ENCODE assay signal across 8 cellular contexts in genomic region chr1:159945483-159946241, GRCh38. TPM values are rescaled to one million over a fixed set of nuclear protein-coding genes. Genes with fewer than 3 reads are reported as not detected.
DNase-seq lines count a peak whose midpoint lies in the region; ATAC-seq and TF ChIP-seq lines count a peak whose summit lies in the region.

TSS of gene IGSF9 (minus strand) at chr1:159945613. CDS start at chr1:159943454, 2,159 bp downstream.

- no peaks in the 10 kb centered on the region for H3K36me3 Mint-ChIP-seq in WTC11

- H3K4me1 Mint-ChIP-seq in WTC11 = peaks cover 43% of the 10 kb centered on the region

- no peaks in the 10 kb centered on the region for H3K36me3 ChIP-seq in ACC112 (ENCODE audit: insufficient read depth, low read length)
- H3K36me3 ChIP-seq in Karpas-422 (ENCODE audit: insufficient read depth, low read length) = no peaks in the 10 kb centered on the region

- H3K4me1 ChIP-seq in ACC112 (ENCODE audit: control insufficient read depth, insufficient read depth, low read length, unreplicated experiment) (no peaks in the 10 kb centered on the region), Karpas-422 (ENCODE audit: low read length) (no peaks in the 10 kb centered on the region)

- H3K9ac ChIP-seq in Karpas-422 (ENCODE audit: low read length) = no peak within 1 kb of the TSS

- H4K20me1 ChIP-seq in Karpas-422 (ENCODE audit: insufficient read depth, low read depth, low read length) = no peaks in the 10 kb centered on the region

- no peaks in the 10 kb centered on the region for H3K9me3 Mint-ChIP-seq in WTC11

- H3K27ac ChIP-seq in ACC112 (ENCODE audit: low read depth, low read length) = no peak within 1 kb of the TSS
- H3K27ac ChIP-seq in Karpas-422 (ENCODE audit: low read length) = no peak within 1 kb of the TSS

- no peaks in the 10 kb centered on the region for H3K9me3 ChIP-seq in Karpas-422 (ENCODE audit: low read length)

- peak; percentile 90 for ATAC-seq in WTC11

- H3K27me3 ChIP-seq in ACC112 (ENCODE audit: insufficient read depth, low read length) (peaks cover 37% of the 10 kb centered on the region), Karpas-422 (ENCODE audit: low read length) (no peaks in the 10 kb centered on the region)

- H3K27ac Mint-ChIP-seq in WTC11 = peak within 1 kb of the TSS; percentile 86

- CTCF ChIA-PET in WTC11 (lab: Charles Lee) = interaction anchor here (0.6 to 5.8 kb wide), 25 partner anchors 9 to 170 kb away, joined by 3 to 100 read pairs (median 4); partner anchors contain the start of genes ATP1A2, KCNJ9 and TAGLN2

- peak within 1 kb of the TSS; percentile 89 for H3K4me3 Mint-ChIP-seq in WTC11

- peak within 1 kb of the TSS; percentile 63 for H2AFZ ChIP-seq in ACC112 (ENCODE audit: low read length, unreplicated experiment)
- no peak within 1 kb of the TSS for H2AFZ ChIP-seq in Karpas-422 (ENCODE audit: low read length)

- POLR2A ChIA-PET in WTC11 (lab: Charles Lee) = interaction anchor here (0.6 to 2.9 kb wide), 7 partner anchors 8 to 62 kb away, joined by 3 to 8 read pairs (median 3); partner anchors contain the start of gene SLAMF9

- no peaks in the 10 kb centered on the region for H3K79me2 ChIP-seq in ACC112 (ENCODE audit: control insufficient read depth, insufficient read depth, low read length, unreplicated experiment)
- H3K79me2 ChIP-seq in Karpas-422 (ENCODE audit: low read length) = no peaks in the 10 kb centered on the region

- no peaks in the 10 kb centered on the region; the same call in 1 of the 2 replicates for H3K27me3 Mint-ChIP-seq in WTC11 (ENCODE audit: low read depth)

- H3K4me3 ChIP-seq in ACC112 (ENCODE audit: low read depth, low read length) (peak within 1 kb of the TSS; percentile 73), cardiac fibroblast (replicated peaks in 1 of 2; ENCODE audit: low read depth in 2 of 2, low read length in 2 of 2) (peak within 1 kb of the TSS; percentile 20 to 42), Karpas-422 (ENCODE audit: low read length) (no peak within 1 kb of the TSS)

- H3K4me2 ChIP-seq in Karpas-422 (ENCODE audit: low read depth, low read length, poor library complexity, severe bottlenecking) = no peak within 1 kb of the TSS

- TF ChIP-seq CTCF in GM20000 (IDR thresholded peaks at IDR 0.05; ENCODE audit: extremely low read depth, missing control alignments) (no peak), WTC11 (IDR thresholded peaks at IDR 0.05) (0 out of 2 replicates have a peak, but pooled peaks have one; percentile 24), cardiac fibroblast (IDR thresholded peaks at IDR 0.05; ENCODE audit: low read depth, low read length) (no peak)

- peak; percentile 66 for DNase-seq in GM20000 (ENCODE audit: low spot score)
- peak; percentile 95 to 96 for DNase-seq in NCI-H1930 (lab: John Stamatoyannopoulos, UW)
- DNase-seq in WTC11 (ENCODE audit: low spot score) = peak; percentile 98
- DNase-seq in cardiac fibroblast (ENCODE audit: low read depth in 2 of 2) = peak; percentile 38 to 83
- DNase-seq in iris pigment epithelial cell (ENCODE audit: low read depth) = peak; percentile 59
- DNase-seq in stimulated activated CD4-positive, alpha-beta T cell treated with anti-CD3 and anti-CD28 coated beads, Interleukin-12 subunit alpha, Interleukin-12 subunit beta, amount 100 ng/mL, for 24 hours (ENCODE audit: low read depth in 2 of 2) = peak; percentile 54 to 56
- DNase-seq in Karpas-422 = no peak

- H3K9me2 ChIP-seq in Karpas-422 (replicated peaks; ENCODE audit: insufficient read depth, low read length) = no peaks in the 10 kb centered on the region

TF ChIP-seq in WTC11, 78 proteins besides CTCF, POLR2A, EP300 and RAD21 (continues in another document):
- TF ChIP-seq NR2C2 (CRISPR knock-in tag; IDR thresholded peaks at IDR 0.05) (no peak), RORB (CRISPR knock-in tag; IDR thresholded peaks at IDR 0.05) (no peak), ZNF219 (CRISPR knock-in tag; IDR thresholded peaks at IDR 0.05; ENCODE audit: borderline replicate concordance) (no peak), PREB (CRISPR knock-in tag; IDR thresholded peaks at IDR 0.05; ENCODE audit: borderline replicate concordance) (no peak), ARID4B (CRISPR knock-in tag; IDR thresholded peaks at IDR 0.05; ENCODE audit: borderline replicate concordance) (peak; percentile 57; the same call in 1 of the 2 replicates), SOX15 (CRISPR knock-in tag; IDR thresholded peaks at IDR 0.05) (no peak), USF1 (CRISPR knock-in tag; IDR thresholded peaks at IDR 0.05) (peak; percentile 78), SP1 (CRISPR knock-in tag; conservative IDR thresholded peaks at IDR 0.05) (peak; percentile 97), STAT6 (CRISPR knock-in tag; conservative IDR thresholded peaks at IDR 0.05; ENCODE audit: low read depth) (no peak)

RNA-seq across cellular contexts. Expression of gene IGSF9, which starts in this region (rescaled TPM):
- total RNA-seq in WTC11 (2021) = 16.4 to 19.4 TPM (median 18.8 TPM) in 3 replicates
- not detected in 2 replicates for total RNA-seq in Karpas-422 (2014; rRNA removed; shearing (Covaris generic); ENCODE audit: low replicate concordance)

Comparison
In these comparisons a context has a peak if more than half of its experiments do, and no peak if none do; other contexts are left out.
1. RNA of gene IGSF9 (total RNA-seq): 16.4 to 19.4 TPM in WTC11; not detected in Karpas-422; every median in the first group is over 10 times any median in the second.